Comparison of ENCODE assay signal across 1 cellular context in genomic region chr19:40614595-40615411, GRCh38.
TF ChIP-seq lines count a peak whose summit lies in the region.

No MANE protein-coding gene starts in this region.

TF ChIP-seq in HepG2, 621 proteins besides CTCF, POLR2A, EP300 and RAD21 (continued from another document):
- TF ChIP-seq, protein P1, sequence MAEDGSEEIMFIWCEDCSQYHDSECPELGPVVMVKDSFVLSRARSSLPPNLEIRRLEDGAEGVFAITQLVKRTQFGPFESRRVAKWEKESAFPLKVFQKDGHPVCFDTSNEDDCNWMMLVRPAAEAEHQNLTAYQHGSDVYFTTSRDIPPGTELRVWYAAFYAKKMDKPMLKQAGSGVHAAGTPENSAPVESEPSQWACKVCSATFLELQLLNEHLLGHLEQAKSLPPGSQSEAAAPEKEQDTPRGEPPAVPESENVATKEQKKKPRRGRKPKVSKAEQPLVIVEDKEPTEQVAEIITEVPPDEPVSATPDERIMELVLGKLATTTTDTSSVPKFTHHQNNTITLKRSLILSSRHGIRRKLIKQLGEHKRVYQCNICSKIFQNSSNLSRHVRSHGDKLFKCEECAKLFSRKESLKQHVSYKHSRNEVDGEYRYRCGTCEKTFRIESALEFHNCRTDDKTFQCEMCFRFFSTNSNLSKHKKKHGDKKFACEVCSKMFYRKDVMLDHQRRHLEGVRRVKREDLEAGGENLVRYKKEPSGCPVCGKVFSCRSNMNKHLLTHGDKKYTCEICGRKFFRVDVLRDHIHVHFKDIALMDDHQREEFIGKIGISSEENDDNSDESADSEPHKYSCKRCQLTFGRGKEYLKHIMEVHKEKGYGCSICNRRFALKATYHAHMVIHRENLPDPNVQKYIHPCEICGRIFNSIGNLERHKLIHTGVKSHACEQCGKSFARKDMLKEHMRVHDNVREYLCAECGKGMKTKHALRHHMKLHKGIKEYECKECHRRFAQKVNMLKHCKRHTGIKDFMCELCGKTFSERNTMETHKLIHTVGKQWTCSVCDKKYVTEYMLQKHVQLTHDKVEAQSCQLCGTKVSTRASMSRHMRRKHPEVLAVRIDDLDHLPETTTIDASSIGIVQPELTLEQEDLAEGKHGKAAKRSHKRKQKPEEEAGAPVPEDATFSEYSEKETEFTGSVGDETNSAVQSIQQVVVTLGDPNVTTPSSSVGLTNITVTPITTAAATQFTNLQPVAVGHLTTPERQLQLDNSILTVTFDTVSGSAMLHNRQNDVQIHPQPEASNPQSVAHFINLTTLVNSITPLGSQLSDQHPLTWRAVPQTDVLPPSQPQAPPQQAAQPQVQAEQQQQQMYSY (CRISPR knock-in tag; IDR thresholded peaks at IDR 0.05), result peak; percentile 85
- TF ChIP-seq SATB2 (CRISPR knock-in tag; IDR thresholded peaks at IDR 0.05), result no peak
- no peak for TF ChIP-seq ZNF691 (CRISPR knock-in tag; IDR thresholded peaks at IDR 0.05; ENCODE audit: borderline replicate concordance, low read depth)
TF ChIP-seq in HepG2: peak in this region for 1.
